In genomic region chr2:118705032-118705431, GRCh38 we compare ENCODE assay signal across 27 cellular contexts.
DNase-seq lines count a peak whose midpoint lies in the region; ATAC-seq, FAIRE-seq and TF ChIP-seq lines count a peak whose summit lies in the region.
"Had no signal": no experiment of that assay in that cellular context is flagged by ENCODE, and none has a peak within 500 bp of the region (broad histone marks: within the 10 kb centered on the region; RNA-seq: fewer than 3 reads in every experiment).

No MANE protein-coding gene starts in this region.

- H3K36me3 ChIP-seq in GM23338 (ENCODE audit: insufficient read depth): no peaks in the 10 kb centered on the region
- no peaks in the 10 kb centered on the region for H3K36me3 ChIP-seq in CD4-positive, alpha-beta memory T cell (ENCODE audit: insufficient read depth, low read length)
- H3K36me3 ChIP-seq: Peyer's patch, prostate gland, upper lobe of right lung, WERI-Rb-1 had no signal

- FAIRE-seq in HTR-8/SVneo (lab: Jason Lieb, UNC): no peak
- FAIRE-seq: A204.1, H54 had no signal

- no peak for TF ChIP-seq CTCF in GM23338 (conservative IDR thresholded peaks at IDR 0.05; ENCODE audit: low read depth in 2 of 2)
- no peak for TF ChIP-seq CTCF in fibroblast of the aortic adventitia (IDR thresholded peaks at IDR 0.05; ENCODE audit: insufficient read depth, low read length)

- no peaks in the 10 kb centered on the region for H3K9me2 ChIP-seq in GM23338 (ENCODE audit: insufficient read depth)

- no peaks in the 10 kb centered on the region for H3K9me3 ChIP-seq in CD4-positive, alpha-beta memory T cell (ENCODE audit: control insufficient read depth in 1 of 2, low read length in 2 of 2)
- H3K9me3 ChIP-seq: Peyer's patch, prostate gland, upper lobe of right lung had no signal

- peak overlapping the region; percentile 5; the same call in 1 of the 2 replicates for H2AFZ ChIP-seq in GM23338

- ATAC-seq in GM23338: no peak
- ATAC-seq: activated naive CD8-positive, alpha-beta T cell treated with anti-CD3 and anti-CD28 coated beads, Interleukin-2, amount 50 U/mL, for 24 hours; left ventricle myocardium superior; upper lobe of right lung had no signal

- H3K4me3 Mint-ChIP-seq in GM23338: no peak overlapping the region
- no peak overlapping the region for H3K4me3 Mint-ChIP-seq in CD4-positive, alpha-beta memory T cell
- H3K4me3 Mint-ChIP-seq: activated naive CD8-positive, alpha-beta T cell treated with anti-CD3 and anti-CD28 coated beads, Interleukin-2, amount 50 U/mL, for 24 hours; CD4-positive, CD25-positive, alpha-beta regulatory T cell; central memory CD8-positive, alpha-beta T cell; neural crest cell had no signal

- H3K27me3 Mint-ChIP-seq in GM23338 (ENCODE audit: insufficient read depth, low read depth, poor library complexity): peaks cover 6% of the 10 kb centered on the region
- peaks cover 2 to 5% of the 10 kb centered on the region in 2 donors for H3K27me3 Mint-ChIP-seq in CD4-positive, alpha-beta memory T cell
- H3K27me3 Mint-ChIP-seq: CD4-positive, CD25-positive, alpha-beta regulatory T cell had no signal

- no peaks in the 10 kb centered on the region for H3K79me2 ChIP-seq in GM23338 (replicated peaks; ENCODE audit: insufficient read depth)

- no peak overlapping the region for H3K27ac ChIP-seq in GM23338 (ENCODE audit: low read depth)
- H3K27ac ChIP-seq in CD4-positive, alpha-beta memory T cell (ENCODE audit: low read depth, low read length): no peak overlapping the region
- H3K27ac ChIP-seq: Peyer's patch, prostate gland, upper lobe of right lung, WERI-Rb-1 had no signal

- no peaks in the 10 kb centered on the region for H3K27me3 ChIP-seq in GM23338 (ENCODE audit: insufficient read depth)
- no peaks in the 10 kb centered on the region for H3K27me3 ChIP-seq in CD4-positive, alpha-beta memory T cell (ENCODE audit: insufficient read depth, low read length)
- H3K27me3 ChIP-seq: Peyer's patch, upper lobe of right lung had no signal

- H3K9me3 Mint-ChIP-seq in GM23338: no peaks in the 10 kb centered on the region
- H3K9me3 Mint-ChIP-seq in CD4-positive, alpha-beta memory T cell: peaks cover 0 to 4% (median under 1%) of the 10 kb centered on the region in 8 donors
- H3K9me3 Mint-ChIP-seq: activated naive CD8-positive, alpha-beta T cell treated with anti-CD3 and anti-CD28 coated beads, Interleukin-2, amount 50 U/mL, for 24 hours; central memory CD8-positive, alpha-beta T cell had no signal

- peaks cover 1% of the 10 kb centered on the region; the same call in 1 of the 2 replicates for H3K4me1 ChIP-seq in GM23338 (ENCODE audit: insufficient read depth)
- no peaks in the 10 kb centered on the region for H3K4me1 ChIP-seq in CD4-positive, alpha-beta memory T cell (ENCODE audit: insufficient read depth, low read length)
- H3K4me1 ChIP-seq: Peyer's patch, prostate gland, upper lobe of right lung had no signal

- H3F3A ChIP-seq in GM23338 (replicated peaks; ENCODE audit: low read depth): no peaks in the 10 kb centered on the region

- H3K27ac Mint-ChIP-seq in GM23338: no peak overlapping the region
- H3K27ac Mint-ChIP-seq in CD4-positive, alpha-beta memory T cell: no peak overlapping the region
- H3K27ac Mint-ChIP-seq: activated naive CD8-positive, alpha-beta T cell treated with anti-CD3 and anti-CD28 coated beads, Interleukin-2, amount 50 U/mL, for 24 hours; CD4-positive, CD25-positive, alpha-beta regulatory T cell had no signal

- intact Hi-C loops in CD4-positive, alpha-beta memory T cell (cut with micrococcal nuclease): no loop called here

- H3K36me3 Mint-ChIP-seq in GM23338 (ENCODE audit: low read depth): no peaks in the 10 kb centered on the region
- no peaks in the 10 kb centered on the region for H3K36me3 Mint-ChIP-seq in CD4-positive, alpha-beta memory T cell
- H3K36me3 Mint-ChIP-seq: CD4-positive, CD25-positive, alpha-beta regulatory T cell had no signal

- peaks cover 4% of the 10 kb centered on the region; the same call in 2 of the 3 replicates for H3K4me1 Mint-ChIP-seq in GM23338
- H3K4me1 Mint-ChIP-seq in CD4-positive, alpha-beta memory T cell: no peaks in the 10 kb centered on the region
- H3K4me1 Mint-ChIP-seq: activated naive CD8-positive, alpha-beta T cell treated with anti-CD3 and anti-CD28 coated beads, Interleukin-2, amount 50 U/mL, for 24 hours; CD4-positive, CD25-positive, alpha-beta regulatory T cell; central memory CD8-positive, alpha-beta T cell; neural crest cell had no signal

- DNase-seq in A172 (ENCODE audit: low spot score) (peak; percentile 22), GM23338 (ENCODE audit: low spot score) (no peak), astrocyte of the hippocampus (ENCODE audit: low read depth, low spot score) (peak; percentile 68), fibroblast of the aortic adventitia (ENCODE audit: low read depth) (peak; percentile 84), HTR-8/SVneo (ENCODE audit: insufficient read length, low spot score) (no peak), cerebellar cortex (ENCODE audit: low spot score) (no peak)
- DNase-seq in CD4-positive, alpha-beta memory T cell: no peak
- no peak for DNase-seq in activated CD4-positive, alpha-beta T cell treated with anti-CD3 and anti-CD28 coated beads, Interleukin-2, amount 50 U/mL, for 48 hours
- DNase-seq: activated CD4-positive, alpha-beta T cell treated with anti-CD3 and anti-CD28 coated beads, Interleukin-2, amount 50 U/mL, for 4 hours; activated effector memory CD4-positive, alpha-beta T cell treated with anti-CD3 and anti-CD28 coated beads, Interleukin-2, amount 50 U/mL, for 16 hours; activated naive CD8-positive, alpha-beta T cell treated with anti-CD3 and anti-CD28 coated beads, Interleukin-2, amount 50 U/mL, for 24 hours; CD4-positive, CD25-positive, alpha-beta regulatory T cell; erythroblast; head of caudate nucleus; Karpas-422; left ventricle myocardium superior; NCI-H1092 treated with DMSO at 0.1 percent for 48 hours; NCI-H2029 treated with DMSO at 0.1 percent for 48 hours; NCI-H446 treated with DMSO at 0.1 percent for 48 hours; Peyer's patch; upper lobe of right lung; WERI-Rb-1 had no signal

- CTCF ChIA-PET in CD4-positive, alpha-beta memory T cell (lab: Charles Lee; ENCODE audit: partially characterized antibody): no interaction called here

- no peaks in the 10 kb centered on the region for H4K20me1 ChIP-seq in GM23338 (replicated peaks; ENCODE audit: insufficient read depth)

- H3K4me3 ChIP-seq in GM23338 (no peak overlapping the region), fibroblast of the aortic adventitia (ENCODE audit: low read depth, low read length) (no peak overlapping the region)
- H3K4me3 ChIP-seq in CD4-positive, alpha-beta memory T cell (ENCODE audit: low read length in 2 of 2): no peak overlapping the region
- H3K4me3 ChIP-seq: Peyer's patch, prostate gland, upper lobe of right lung had no signal

- no peak overlapping the region for H3K4me2 ChIP-seq in GM23338

- POLR2A ChIA-PET in CD4-positive, alpha-beta memory T cell (lab: Charles Lee; ENCODE audit: partially characterized antibody): no interaction called here

TF ChIP-seq in GM23338, 12 proteins besides CTCF, POLR2A, EP300 and RAD21 (continues in another document):
- no peak for TF ChIP-seq REST (IDR thresholded peaks at IDR 0.05; ENCODE audit: unreplicated experiment)
- TF ChIP-seq ZNF331 (CRISPR knock-in tag; IDR thresholded peaks at IDR 0.05; ENCODE audit: low read depth): no peak
- TF ChIP-seq JUNB (IDR thresholded peaks at IDR 0.05; ENCODE audit: unreplicated experiment): no peak
- TF ChIP-seq CREB1 (CRISPR knock-in tag; IDR thresholded peaks at IDR 0.05; ENCODE audit: low read depth): no peak
- TF ChIP-seq EZH2phosphoT487 (IDR thresholded peaks at IDR 0.05; ENCODE audit: unreplicated experiment): no peak
- no peak for TF ChIP-seq EZH2 (IDR thresholded peaks at IDR 0.05; ENCODE audit: low read depth, unreplicated experiment)
- TF ChIP-seq, protein P1, sequence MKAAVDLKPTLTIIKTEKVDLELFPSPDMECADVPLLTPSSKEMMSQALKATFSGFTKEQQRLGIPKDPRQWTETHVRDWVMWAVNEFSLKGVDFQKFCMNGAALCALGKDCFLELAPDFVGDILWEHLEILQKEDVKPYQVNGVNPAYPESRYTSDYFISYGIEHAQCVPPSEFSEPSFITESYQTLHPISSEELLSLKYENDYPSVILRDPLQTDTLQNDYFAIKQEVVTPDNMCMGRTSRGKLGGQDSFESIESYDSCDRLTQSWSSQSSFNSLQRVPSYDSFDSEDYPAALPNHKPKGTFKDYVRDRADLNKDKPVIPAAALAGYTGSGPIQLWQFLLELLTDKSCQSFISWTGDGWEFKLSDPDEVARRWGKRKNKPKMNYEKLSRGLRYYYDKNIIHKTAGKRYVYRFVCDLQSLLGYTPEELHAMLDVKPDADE (IDR thresholded peaks at IDR 0.05): no peak
- TF ChIP-seq STAT1 (IDR thresholded peaks at IDR 0.05; ENCODE audit: unreplicated experiment): no peak
- no peak for TF ChIP-seq ZNF114 (CRISPR knock-in tag; IDR thresholded peaks at IDR 0.05)
- no peak for TF ChIP-seq NANOG (IDR thresholded peaks at IDR 0.05; ENCODE audit: borderline replicate concordance)

Comparison
In these comparisons a context has a peak if more than half of its experiments do, and no peak if none do; other contexts are left out.
1. DNase-seq: peak in A172 (single experiment), astrocyte of the hippocampus (single experiment) and fibroblast of the aortic adventitia (single experiment); none in GM23338 (single experiment), CD4-positive, alpha-beta memory T cell (0 of 5), HTR-8/SVneo (single experiment), cerebellar cortex (single experiment) and activated CD4-positive, alpha-beta T cell treated with anti-CD3 and anti-CD28 coated beads, Interleukin-2, amount 50 U/mL, for 48 hours (0 of 2).